In the genomic region with DNA sequence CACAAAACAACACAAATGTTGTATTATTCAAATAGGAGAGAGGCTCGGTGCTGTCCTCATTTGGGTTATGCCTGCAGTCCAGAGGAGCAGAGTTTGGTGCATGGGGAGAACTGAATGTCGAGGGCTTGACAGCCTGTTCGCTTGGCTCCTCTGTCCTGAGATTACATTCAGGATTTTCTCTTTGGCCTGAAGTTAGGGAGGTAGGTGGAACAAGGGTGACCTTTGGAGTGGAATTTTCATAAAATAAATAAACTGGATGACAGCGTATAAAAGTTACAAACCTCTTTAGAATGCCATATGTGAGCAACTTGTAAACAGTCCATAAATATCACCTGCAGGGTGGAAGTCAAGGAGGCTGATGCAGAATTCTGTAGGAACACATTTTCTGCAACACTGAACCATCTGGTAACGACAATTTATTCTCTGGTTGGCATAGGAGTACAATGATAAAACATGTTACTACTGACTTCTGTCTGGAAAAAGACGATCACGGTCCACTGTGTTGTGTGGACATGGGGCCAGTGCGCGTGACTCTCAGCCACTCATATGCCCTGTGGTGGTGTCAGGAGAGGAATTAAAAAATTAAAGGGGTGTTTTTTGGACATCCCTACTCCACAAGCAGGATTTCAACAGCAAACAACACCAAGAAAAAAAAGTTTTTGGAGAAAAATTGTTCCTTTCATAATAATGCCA, we compare ENCODE assay signal across 17 cellular contexts.
"Had no signal": no experiment of that assay in that cellular context is flagged by ENCODE, and none has a peak within 500 bp of the region (broad histone marks: within the 10 kb centered on the region; RNA-seq: fewer than 3 reads in every experiment).

No MANE protein-coding gene starts in this region.

- ATAC-seq: activated CD4-positive, CD25-positive, alpha-beta regulatory T cell treated with anti-CD3 and anti-CD28 coated beads, Interleukin-2, amount 50 U/mL, for 24 hours; activated T-cell treated with anti-CD3 and anti-CD28 coated beads, Interleukin-2, amount 50 U/mL, for 4 hours; foreskin keratinocyte; natural killer cell treated with Interleukin-12 subunit alpha and Interleukin-12 subunit beta and Interleukin-15 and Interleukin-18, amount 100 ng/mL, for 72 hours had no signal

- H3K4me3 Mint-ChIP-seq: activated CD4-positive, alpha-beta memory T cell treated with anti-CD3 and anti-CD28 coated beads for 36 hours; activated naive CD8-positive, alpha-beta T cell; activated T-cell treated with anti-CD3 and anti-CD28 coated beads, Interleukin-2, amount 50 U/mL, for 4 hours; natural killer cell treated with Interleukin-12 subunit alpha and Interleukin-12 subunit beta and Interleukin-15 and Interleukin-18, amount 100 ng/mL, for 72 hours; stimulated activated naive CD8-positive, alpha-beta T cell treated with anti-CD3 and anti-CD28 coated beads, Interleukin-15, Interleukin-2, amounts not matched to agents 100 ng/mL and 50 ng/mL, for 24 hours had no signal

- H3K27ac ChIP-seq: foreskin keratinocyte, vagina had no signal

- H3K4me3 ChIP-seq: dorsolateral prefrontal cortex, vagina had no signal

- H3K36me3 Mint-ChIP-seq: activated CD4-positive, alpha-beta memory T cell treated with anti-CD3 and anti-CD28 coated beads for 36 hours; activated naive CD8-positive, alpha-beta T cell; natural killer cell treated with Interleukin-12 subunit alpha and Interleukin-12 subunit beta and Interleukin-15 and Interleukin-18, amount 100 ng/mL, for 72 hours had no signal

- FAIRE-seq: bronchial epithelial cell, endometrium, keratinocyte had no signal

- DNase-seq: activated CD4-positive, alpha-beta memory T cell treated with anti-CD3 and anti-CD28 coated beads for 36 hours; activated gamma-delta T cell; activated T-cell treated with anti-CD3 and anti-CD28 coated beads, Interleukin-2, amount 50 U/mL, for 4 hours; amygdala; dorsolateral prefrontal cortex; foreskin keratinocyte; mammary epithelial cell; stimulated activated CD4-positive, alpha-beta T cell treated with anti-CD3 and anti-CD28 coated beads, Interleukin-15, amount 100 ng/mL, for 24 hours; stimulated activated CD4-positive, alpha-beta T cell treated with anti-CD3 and anti-CD28 coated beads, Interleukin-4, amount 100 ng/mL, for 24 hours had no signal

- H3K27me3 Mint-ChIP-seq: activated CD4-positive, alpha-beta memory T cell treated with anti-CD3 and anti-CD28 coated beads for 36 hours; activated naive CD8-positive, alpha-beta T cell had no signal

- H3K4me1 ChIP-seq: foreskin keratinocyte had no signal

- H3K27ac Mint-ChIP-seq: activated CD4-positive, alpha-beta memory T cell treated with anti-CD3 and anti-CD28 coated beads for 36 hours; activated naive CD8-positive, alpha-beta T cell; natural killer cell treated with Interleukin-12 subunit alpha and Interleukin-12 subunit beta and Interleukin-15 and Interleukin-18, amount 100 ng/mL, for 72 hours; stimulated activated naive CD8-positive, alpha-beta T cell treated with anti-CD3 and anti-CD28 coated beads, Interleukin-15, Interleukin-2, amounts not matched to agents 100 ng/mL and 50 ng/mL, for 24 hours had no signal

- H3K9me3 ChIP-seq: vagina had no signal

- H3K27me3 ChIP-seq: foreskin keratinocyte, vagina had no signal

- H3K36me3 ChIP-seq: vagina had no signal

- H3K9me3 Mint-ChIP-seq: activated CD4-positive, alpha-beta memory T cell treated with anti-CD3 and anti-CD28 coated beads for 36 hours; activated T-cell treated with anti-CD3 and anti-CD28 coated beads, Interleukin-2, amount 50 U/mL, for 4 hours; natural killer cell treated with Interleukin-12 subunit alpha and Interleukin-12 subunit beta and Interleukin-15 and Interleukin-18, amount 100 ng/mL, for 72 hours; stimulated activated naive CD8-positive, alpha-beta T cell treated with anti-CD3 and anti-CD28 coated beads, Interleukin-15, Interleukin-2, amounts not matched to agents 100 ng/mL and 50 ng/mL, for 24 hours had no signal
